In the genomic region with DNA sequence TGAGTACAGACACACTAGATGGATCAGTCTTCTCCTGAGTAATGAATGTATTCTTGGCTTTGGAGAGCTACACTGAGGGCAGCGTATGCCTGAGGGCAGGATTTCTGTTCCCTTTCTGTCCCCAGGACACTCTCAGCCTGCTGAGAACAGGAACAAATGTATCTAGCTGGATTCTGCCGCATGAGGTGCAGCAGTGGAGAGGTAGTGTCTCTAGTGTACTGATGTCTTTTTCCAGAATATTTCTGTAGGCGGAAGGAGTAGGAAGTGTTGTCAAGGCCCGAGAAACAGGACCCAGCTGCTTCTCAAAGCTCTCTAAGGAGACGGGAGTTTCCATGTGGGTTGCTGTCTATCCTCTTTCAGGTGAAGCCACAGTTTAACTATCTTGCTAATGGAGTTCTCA, we compare ENCODE assay signal across 21 cellular contexts.
DNase-seq lines count a peak whose midpoint lies in the region; ATAC-seq and TF ChIP-seq lines count a peak whose summit lies in the region.
"Had no signal": no experiment of that assay in that cellular context is flagged by ENCODE, and none has a peak within 500 bp of the region (broad histone marks: within the 10 kb centered on the region; RNA-seq: fewer than 3 reads in every experiment).

No MANE protein-coding gene starts in this region.

- no peak for DNase-seq in left ventricle myocardium inferior
- no peak for DNase-seq in right atrium auricular region (ENCODE audit: low spot score)
- DNase-seq in neural crest cell (ENCODE audit: low read depth, low spot score), result no peak
- DNase-seq in activated CD4-positive, alpha-beta T cell treated with anti-CD3 and anti-CD28 coated beads for 1 hour, result no peak
- no peak for DNase-seq in NCI-H2029 treated with DMSO at 0.1 percent for 48 hours (lab: John Stamatoyannopoulos, UW)
- DNase-seq: Calu3; CD8-positive, alpha-beta memory T cell; DMS153; Karpas-422; MV-4-11; NCI-H1105 treated with DMSO at 0.1 percent for 48 hours; NCI-H2081 treated with DMSO at 0.1 percent for 48 hours; NCI-H2171 treated with DMSO at 0.1 percent for 48 hours; NCI-H524 treated with DMSO at 0.1 percent for 48 hours; Peyer's patch had no signal

- no peaks in the 10 kb centered on the region for H3K27me3 Mint-ChIP-seq in neural crest cell (ENCODE audit: low read depth)

- H3K27me3 ChIP-seq in left ventricle myocardium inferior (ENCODE audit: low read depth) (no peaks in the 10 kb centered on the region), right atrium auricular region (no peaks in the 10 kb centered on the region), gastroesophageal sphincter (no peaks in the 10 kb centered on the region)
- H3K27me3 ChIP-seq: Peyer's patch had no signal

- no peak for TF ChIP-seq EP300 in gastroesophageal sphincter (IDR thresholded peaks at IDR 0.05)

- no peak for ATAC-seq in gastroesophageal sphincter
- no peak for ATAC-seq in HG02884 (IDR thresholded peaks at IDR 0.05; ENCODE audit: unreplicated experiment)
- ATAC-seq in HG03439 (IDR thresholded peaks at IDR 0.05; ENCODE audit: unreplicated experiment), result no peak
- ATAC-seq: GM23338, HCT116 had no signal

- H3K4me3 Mint-ChIP-seq in neural crest cell, result no peak overlapping the region
- H3K4me3 Mint-ChIP-seq: CD8-positive, alpha-beta memory T cell; GM23338 had no signal

- 37 to 57% methylated on average over 1 to 3 of the region's 5 CpGs for WGBS in gastroesophageal sphincter (ENCODE audit: low coverage in 1 of 2), 2 donors

- H3K4me3 ChIP-seq in left ventricle myocardium inferior (no peak overlapping the region), right atrium auricular region (no peak overlapping the region), gastroesophageal sphincter (no peak overlapping the region)
- H3K4me3 ChIP-seq: GM23338, Peyer's patch had no signal

- TF ChIP-seq POLR2A in gastroesophageal sphincter (IDR thresholded peaks at IDR 0.05), result no peak

- H3K9me3 ChIP-seq in left ventricle myocardium inferior (replicated peaks) (no peaks in the 10 kb centered on the region), right atrium auricular region (no peaks in the 10 kb centered on the region), gastroesophageal sphincter (no peaks in the 10 kb centered on the region)

- H3K9me3 Mint-ChIP-seq in neural crest cell, result peaks cover 9% of the 10 kb centered on the region

- intact Hi-C loops in left ventricle myocardium inferior (cut with micrococcal nuclease), result no loop called here

- H3K4me1 ChIP-seq in left ventricle myocardium inferior (peaks cover 6% of the 10 kb centered on the region), right atrium auricular region (no peaks in the 10 kb centered on the region), gastroesophageal sphincter (peaks cover 0 to 15% (median 7%) of the 10 kb centered on the region in 3 donors)
- H3K4me1 ChIP-seq: Peyer's patch had no signal

- no peak for TF ChIP-seq CTCF in left ventricle myocardium inferior (IDR thresholded peaks at IDR 0.05; ENCODE audit: borderline replicate concordance)
- no peak for TF ChIP-seq CTCF in right atrium auricular region (IDR thresholded peaks at IDR 0.05)
- no peak for TF ChIP-seq CTCF in gastroesophageal sphincter (IDR thresholded peaks at IDR 0.05)
- TF ChIP-seq CTCF in neural crest cell (conservative IDR thresholded peaks at IDR 0.05), result no peak

- peak overlapping the region; percentile 44 for H3K27ac Mint-ChIP-seq in neural crest cell (ENCODE audit: unreplicated experiment)
- H3K27ac Mint-ChIP-seq: CD8-positive, alpha-beta memory T cell; GM23338 had no signal

- H3K36me3 ChIP-seq in left ventricle myocardium inferior, result no peaks in the 10 kb centered on the region
- H3K36me3 ChIP-seq in right atrium auricular region, result no peaks in the 10 kb centered on the region
- H3K36me3 ChIP-seq in gastroesophageal sphincter, result no peaks in the 10 kb centered on the region
- H3K36me3 ChIP-seq: Peyer's patch had no signal

- H3K4me1 Mint-ChIP-seq in neural crest cell, result no peaks in the 10 kb centered on the region
- H3K4me1 Mint-ChIP-seq: CD8-positive, alpha-beta memory T cell; GM23338 had no signal

- peaks cover 4% of the 10 kb centered on the region for H3K36me3 Mint-ChIP-seq in neural crest cell (ENCODE audit: low read depth)
- H3K36me3 Mint-ChIP-seq: CD8-positive, alpha-beta memory T cell had no signal

- H3K27ac ChIP-seq in left ventricle myocardium inferior (replicated peaks), result peak overlapping the region; percentile 8
- no peak overlapping the region for H3K27ac ChIP-seq in right atrium auricular region
- H3K27ac ChIP-seq in gastroesophageal sphincter, result peak overlapping the region; percentile 6 to 69 (median 54)
- H3K27ac ChIP-seq: C4-2B, Peyer's patch had no signal

Comparison
In these comparisons a context has a peak if more than half of its experiments do, and no peak if none do; other contexts are left out.
1. H3K27ac ChIP-seq: peak in left ventricle myocardium inferior (single experiment) and gastroesophageal sphincter (4 of 4); none in right atrium auricular region (0 of 2).